Comparison of ENCODE assay signal across 2 cellular contexts in genomic region chr16:88385112-88385594, GRCh38.
TF ChIP-seq lines count a peak whose summit lies in the region.

No MANE protein-coding gene starts in this region.

TF ChIP-seq in A549, 52 proteins besides CTCF, POLR2A, EP300 and RAD21:
- TF ChIP-seq MAFK (IDR thresholded peaks at IDR 0.05; ENCODE audit: partially characterized antibody) (no peak), TP53 (CRISPR knock-in tag; IDR thresholded peaks at IDR 0.05) (no peak), CHD4 (IDR thresholded peaks at IDR 0.05; ENCODE audit: borderline replicate concordance) (no peak), MAZ (IDR thresholded peaks at IDR 0.05; ENCODE audit: borderline replicate concordance, low read depth, low read length) (no peak), GATA3 (IDR thresholded peaks at IDR 0.05; ENCODE audit: borderline replicate concordance) (no peak)

TF ChIP-seq in HCT116, 20 proteins besides CTCF, POLR2A, EP300 and RAD21:
- TF ChIP-seq TCF7L2 (IDR thresholded peaks at IDR 0.05; ENCODE audit: borderline replicate concordance, extremely low read depth, insufficient read depth, insufficient read length) (no peak), CBX3 (IDR thresholded peaks at IDR 0.05; ENCODE audit: low read depth) (no peak), SRF (IDR thresholded peaks at IDR 0.05; ENCODE audit: low read depth) (no peak), SIN3A (IDR thresholded peaks at IDR 0.05; ENCODE audit: low read depth) (no peak), FOSL1 (IDR thresholded peaks at IDR 0.05; ENCODE audit: low read depth) (no peak), YY1 (IDR thresholded peaks at IDR 0.05; ENCODE audit: extremely low read depth, insufficient replicate concordance, low read depth, low read length) (no peak), EGR1 (IDR thresholded peaks at IDR 0.05; ENCODE audit: low read depth) (no peak)
